8 cellular contexts compared by ENCODE assay signal in the genomic region with DNA sequence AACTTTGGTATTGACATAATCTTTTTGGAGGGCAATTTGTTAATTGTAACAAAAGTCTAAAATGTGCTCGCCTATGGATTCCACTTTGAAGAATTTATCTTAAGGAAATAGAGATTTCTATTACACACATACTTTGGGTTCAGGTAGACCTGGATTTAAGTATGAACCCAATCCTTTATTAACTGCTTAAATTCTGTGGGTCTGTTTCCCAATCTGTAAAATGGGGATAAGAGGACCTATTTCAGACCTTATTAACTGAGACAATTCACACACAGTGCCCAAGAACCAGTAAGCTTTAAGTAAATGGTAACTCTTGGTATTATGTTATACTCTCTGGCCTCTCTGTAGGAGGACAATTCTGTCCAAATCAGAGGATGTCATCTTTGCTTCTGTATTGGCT. TPM values are rescaled to one million over a fixed set of nuclear protein-coding genes. Genes with fewer than 3 reads are reported as not detected.
A peak's percentile ranks its signal among the peaks of the same experiment; 100 is the strongest.
DNase-seq lines count a peak whose midpoint lies in the region; ATAC-seq, FAIRE-seq and TF ChIP-seq lines count a peak whose summit lies in the region.

No MANE protein-coding gene starts in this region.

- peaks cover 19 to 49% (median 33%) of the 10 kb centered on the region in 4 donors for H3K4me1 Mint-ChIP-seq in CD4-positive, CD25-positive, alpha-beta regulatory T cell

- no peak for TF ChIP-seq RAD21 in H1 (IDR thresholded peaks at IDR 0.05 in 1 of 2, conservative IDR thresholded peaks at IDR 0.05 in 1 of 2; ENCODE audit: low read depth in 2 of 2, low read length in 2 of 2)

- H3K18ac ChIP-seq in H1 (ENCODE audit: extremely low read depth, low read length) = no peak overlapping the region
- H3K18ac ChIP-seq in neuronal stem cell (ENCODE audit: low read length) = no peak overlapping the region

- H3K27me3 ChIP-seq in CD4-positive, CD25-positive, alpha-beta regulatory T cell (ENCODE audit: control insufficient read depth, insufficient read depth, low read length) = peaks cover 2% of the 10 kb centered on the region
- H3K27me3 ChIP-seq in NT2/D1 (ENCODE audit: insufficient read depth, insufficient read length) = no peaks in the 10 kb centered on the region
- no peaks in the 10 kb centered on the region for H3K27me3 ChIP-seq in H1 (replicated peaks in 1 of 4; ENCODE audit: control insufficient read depth in 3 of 4, extremely low read depth in 1 of 4, insufficient read depth in 3 of 4, low read length in 3 of 4)
- no peaks in the 10 kb centered on the region for H3K27me3 ChIP-seq in neuronal stem cell (ENCODE audit: control insufficient read depth in 3 of 3, insufficient read depth in 3 of 3, low read depth in 1 of 3, low read length in 3 of 3)

- no peak for TF ChIP-seq POLR2A in H1 (IDR thresholded peaks at IDR 0.05; ENCODE audit: control extremely low read depth in 1 of 2, low read depth in 2 of 2, low read length in 2 of 2)

- H3K79me1 ChIP-seq in H1 (ENCODE audit: low read depth, low read length) (peaks cover 6% of the 10 kb centered on the region), neuronal stem cell (ENCODE audit: low read depth, low read length) (peaks cover 8% of the 10 kb centered on the region)

- H3K14ac ChIP-seq in H1 (ENCODE audit: insufficient read length) (no peak overlapping the region), neuronal stem cell (ENCODE audit: low read length) (no peak overlapping the region)

- H3K27ac Mint-ChIP-seq in CD4-positive, CD25-positive, alpha-beta regulatory T cell = peak overlapping the region; percentile 95 to 98 (median 98)

- H3K9me3 Mint-ChIP-seq in CD4-positive, CD25-positive, alpha-beta regulatory T cell = peaks cover 0 to 2% (median 0%) of the 10 kb centered on the region in 7 donors

- H3K9ac ChIP-seq in NT2/D1 (ENCODE audit: insufficient read length, low read depth) (peak overlapping the region; percentile 8), H1 (replicated peaks in 1 of 4; ENCODE audit: extremely low read depth in 1 of 4, low read depth in 3 of 4, low read length in 3 of 4) (no peak overlapping the region), neuronal stem cell (ENCODE audit: low read depth, low read length, poor library complexity) (no peak overlapping the region)

- H3K4me3 ChIP-seq in CD4-positive, CD25-positive, alpha-beta regulatory T cell (ENCODE audit: low read depth, low read length) = peak overlapping the region; percentile 86
- peak overlapping the region; percentile 37 for H3K4me3 ChIP-seq in NT2/D1 (ENCODE audit: insufficient read length, low read depth)
- peak overlapping the region; percentile 47 to 93 (median 64); a peak in 7 of 8 replicates for H3K4me3 ChIP-seq in H1 (ENCODE audit: extremely low read depth in 1 of 4, insufficient read depth in 2 of 4, low read depth in 3 of 4, low read length in 4 of 4)
- H3K4me3 ChIP-seq in neuronal stem cell (ENCODE audit: low read length in 2 of 2) = peak overlapping the region in 1 of 2 donors; percentile 84

- WGBS in H1 (ENCODE audit: extremely low coverage in 1 of 2, insufficient coverage in 1 of 2, insufficient read length in 1 of 2, insufficient replicate concordance in 2 of 2, low coverage in 1 of 2, low lambda C conversion rate in 2 of 2, missing lambda C conversion rate in 1 of 2), 2 experiments = 77% methylated on average over 1 of the region's 1 CpG; no CpG with 5 or more reads in 1 of the 2 experiments
- WGBS in neuronal stem cell (ENCODE audit: extremely low coverage in 2 of 2, insufficient read length in 2 of 2, insufficient replicate concordance in 1 of 2), 2 donors = no CpG with 5 or more reads among the region's 1 CpG

- H4K20me1 ChIP-seq in H1 (replicated peaks in 1 of 2; ENCODE audit: control insufficient read depth in 1 of 2, insufficient read depth in 2 of 2, low read length in 2 of 2) = peaks cover 0 to 10% of the 10 kb centered on the region in 2 experiments

- H4K91ac ChIP-seq in H1 (replicated peaks; ENCODE audit: insufficient read length, low read length) (no peak overlapping the region), neuronal stem cell (ENCODE audit: low read depth, low read length, poor library complexity) (no peak overlapping the region)

- H2BK15ac ChIP-seq in H1 (ENCODE audit: low read length) (no peak overlapping the region), neuronal stem cell (ENCODE audit: low read length) (no peak overlapping the region)

- peaks cover 20% of the 10 kb centered on the region for H3K27me3 Mint-ChIP-seq in CD4-positive, CD25-positive, alpha-beta regulatory T cell

- H3K36me3 ChIP-seq in CD4-positive, CD25-positive, alpha-beta regulatory T cell (ENCODE audit: control insufficient read depth, insufficient read depth, low read length) = peaks cover 18% of the 10 kb centered on the region
- H3K36me3 ChIP-seq in NT2/D1 (ENCODE audit: insufficient read depth, insufficient read length, low read length) = peaks cover 28% of the 10 kb centered on the region
- H3K36me3 ChIP-seq in H1 (ENCODE audit: control insufficient read depth in 2 of 4, insufficient read depth in 4 of 4, low read length in 3 of 4) = peaks cover 3 to 17% (median 13%) of the 10 kb centered on the region in 4 experiments; a peak in 7 of 8 replicates
- peaks cover 11 to 30% of the 10 kb centered on the region in 2 donors for H3K36me3 ChIP-seq in neuronal stem cell (replicated peaks in 1 of 2; ENCODE audit: control insufficient read depth in 2 of 2, insufficient read depth in 2 of 2, low read length in 2 of 2)

- TF ChIP-seq CTCF in H1 (IDR thresholded peaks at IDR 0.05; ENCODE audit: control extremely low read depth in 1 of 3, insufficient read depth in 1 of 3, low read depth in 1 of 3, low read length in 3 of 3) = no peak

- H2BK20ac ChIP-seq in H1 (ENCODE audit: low read length) = no peak overlapping the region

- H3K79me2 ChIP-seq in H1 (ENCODE audit: control insufficient read depth in 1 of 2, insufficient read depth in 2 of 2, low read length in 2 of 2) = peaks cover 0 to 13% of the 10 kb centered on the region in 2 experiments; a peak in 2 of 4 replicates

- peaks cover 10% of the 10 kb centered on the region; the same call in 1 of the 2 replicates for H3K23me2 ChIP-seq in H1 (ENCODE audit: low read depth, low read length)

- H2BK12ac ChIP-seq in H1 (ENCODE audit: low read depth, low read length) = no peak overlapping the region
- H2BK12ac ChIP-seq in neuronal stem cell (ENCODE audit: low read length) = no peak overlapping the region

- H3K56ac ChIP-seq in H1 (replicated peaks; ENCODE audit: insufficient read length, low read depth, low read length) = no peak overlapping the region

- no peak overlapping the region for H4K5ac ChIP-seq in H1 (ENCODE audit: insufficient read length, low read depth, low read length)

- no peak for FAIRE-seq in H1 (lab: Jason Lieb, UNC)

- H2BK5ac ChIP-seq in H1 (ENCODE audit: low read depth, low read length) (no peak overlapping the region), neuronal stem cell (ENCODE audit: low read length) (no peak overlapping the region)

- POLR2A ChIA-PET in H1 (lab: Charles Lee; ENCODE audit: partially characterized antibody) = no interaction called here

- H3K27ac ChIP-seq in CD4-positive, CD25-positive, alpha-beta regulatory T cell (ENCODE audit: insufficient read depth, low read length, poor library complexity, severe bottlenecking) = peak overlapping the region; percentile 89
- H3K27ac ChIP-seq in H1 (ENCODE audit: low read depth, low read length) = no peak overlapping the region
- peak overlapping the region; percentile 73 for H3K27ac ChIP-seq in neuronal stem cell (replicated peaks; ENCODE audit: low read length)

- H3K23ac ChIP-seq in H1 (ENCODE audit: insufficient read length) (no peak overlapping the region), neuronal stem cell (ENCODE audit: low read depth, low read length, poor library complexity) (no peak overlapping the region)

- H3K36me3 Mint-ChIP-seq in CD4-positive, CD25-positive, alpha-beta regulatory T cell = peaks cover 24% of the 10 kb centered on the region

- no peak for TF ChIP-seq EP300 in H1 (IDR thresholded peaks at IDR 0.05; ENCODE audit: borderline replicate concordance in 1 of 2, low read depth in 2 of 2, low read length in 2 of 2)

- no peaks in the 10 kb centered on the region for H3K9me3 ChIP-seq in CD4-positive, CD25-positive, alpha-beta regulatory T cell (ENCODE audit: control insufficient read depth in 2 of 2, low read length in 2 of 2)
- H3K9me3 ChIP-seq in NT2/D1 (ENCODE audit: insufficient read depth, low read length) (no peaks in the 10 kb centered on the region), H1 (ENCODE audit: insufficient read depth in 2 of 2, low read depth in 1 of 2, low read length in 1 of 2) (no peaks in the 10 kb centered on the region), neuronal stem cell (replicated peaks in 1 of 2; ENCODE audit: control insufficient read depth in 2 of 2, insufficient read depth in 1 of 2, low read depth in 1 of 2, low read length in 2 of 2) (peaks cover 0 to 2% of the 10 kb centered on the region in 2 donors)

- H3K4me1 ChIP-seq in CD4-positive, CD25-positive, alpha-beta regulatory T cell (ENCODE audit: control insufficient read depth, insufficient read depth, low read length, poor library complexity, severe bottlenecking) = peaks cover 33% of the 10 kb centered on the region
- H3K4me1 ChIP-seq in NT2/D1 (ENCODE audit: insufficient read depth, insufficient read length) = peaks cover 2% of the 10 kb centered on the region
- H3K4me1 ChIP-seq in H1 (replicated peaks in 1 of 4; ENCODE audit: control insufficient read depth in 3 of 4, insufficient read depth in 4 of 4, low read length in 3 of 4) = peaks cover 0 to 5% (median 4%) of the 10 kb centered on the region in 4 experiments; a peak in 4 of 7 replicates
- H3K4me1 ChIP-seq in neuronal stem cell (ENCODE audit: control insufficient read depth in 2 of 2, insufficient read depth in 1 of 2, low read depth in 1 of 2, low read length in 2 of 2) = peaks cover 4 to 6% of the 10 kb centered on the region in 2 donors

- H4K8ac ChIP-seq in H1 (ENCODE audit: extremely low read depth, insufficient read depth, low read length) (no peak overlapping the region), neuronal stem cell (ENCODE audit: low read depth, low read length) (no peak overlapping the region)

- H2BK120ac ChIP-seq in H1 (replicated peaks; ENCODE audit: low read depth, low read length) (no peak overlapping the region), neuronal stem cell (ENCODE audit: low read depth, low read length) (no peak overlapping the region)

- ATAC-seq in CD4-positive, CD25-positive, alpha-beta regulatory T cell (ENCODE audit: low read depth in 2 of 2) = no peak
- ATAC-seq in HG02763 (IDR thresholded peaks at IDR 0.05; ENCODE audit: unreplicated experiment) = no peak
- ATAC-seq in HG03095 (IDR thresholded peaks at IDR 0.05; ENCODE audit: unreplicated experiment) = no peak

- no peak overlapping the region for H2AK5ac ChIP-seq in H1 (ENCODE audit: low read depth, low read length)
- H2AK5ac ChIP-seq in neuronal stem cell (ENCODE audit: low read depth, low read length) = no peak overlapping the region

- CTCF ChIA-PET in H1 (lab: Charles Lee; ENCODE audit: partially characterized antibody) = interaction anchor here (0.7 to 3.7 kb wide), 6 partner anchors 11 to 86 kb away, joined by 3 to 29 read pairs (median 4); no protein-coding TSS in a partner anchor

- no peak for DNase-seq in CD4-positive, CD25-positive, alpha-beta regulatory T cell
- no peak for DNase-seq in NT2/D1 (ENCODE audit: low read depth, low spot score)
- no peak for DNase-seq in H1 (ENCODE audit: low read depth in 1 of 2, low spot score in 2 of 2)
- no peak for DNase-seq in neuronal stem cell (ENCODE audit: low spot score)
- no peak for DNase-seq in H4 (ENCODE audit: low spot score)
- DNase-seq in NCI-H2196 treated with DMSO at 0.1 percent for 48 hours (lab: John Stamatoyannopoulos, UW; ENCODE audit: unreplicated experiment) = no peak

- H3K4ac ChIP-seq in H1 (replicated peaks; ENCODE audit: insufficient read length, low read depth, low read length) (no peak overlapping the region), neuronal stem cell (ENCODE audit: low read length) (no peak overlapping the region)

- H2AFZ ChIP-seq in H1 (ENCODE audit: low read length) (peak overlapping the region; percentile 97), neuronal stem cell (ENCODE audit: low read length) (peak overlapping the region; percentile 83)

- peak overlapping the region; percentile 95 to 100 (median 99) for H3K4me3 Mint-ChIP-seq in CD4-positive, CD25-positive, alpha-beta regulatory T cell

- peak overlapping the region; percentile 83 to 96 for H3K4me2 ChIP-seq in H1 (ENCODE audit: insufficient read depth in 1 of 2, low read depth in 2 of 2, low read length in 2 of 2)
- peak overlapping the region; percentile 41 for H3K4me2 ChIP-seq in neuronal stem cell (ENCODE audit: insufficient read depth, low read length, poor library complexity, severe bottlenecking)

RNA-seq across cellular contexts. Expression of a gene that starts 0.8 kb away (rescaled TPM):
- 24.2 TPM for total RNA-seq in CD4-positive, CD25-positive, alpha-beta regulatory T cell
- polyA plus RNA-seq in CD4-positive, CD25-positive, alpha-beta regulatory T cell = 10 to 100 TPM; 39.9 to 61.6 (median 49.8) TPM
- 42.6 and 51.4 TPM in 2 replicates for total RNA-seq in H1 (2021; fragmentation: NEBNext Ultra II Directional; extraction: Animal tissue kit (Norgen Biotek cat#: 25700))
- polyA plus RNA-seq in H1 (2011; rRNA removed) = 59.7 and 79.9 TPM in 2 replicates
- polyA plus RNA-seq in H1 (2011; cell fraction: cytosol; rRNA removed) = 85.4 TPM
- polyA plus RNA-seq in H1 (2011; cell fraction: nucleus; rRNA removed) = 64.5 TPM
- polyA plus RNA-seq in H1 (2012, experiment 1 of 2) = 48.8 to 54.9 TPM (median 53.1 TPM) in 4 replicates
- 20.3 TPM for polyA plus RNA-seq in H1 (2012, experiment 2 of 2)
- polyA plus RNA-seq in H1 (2013, experiment 1 of 2) = 27.6 TPM
- polyA plus RNA-seq in H1 (2013, experiment 2 of 2) = 25.4 TPM
- polyA minus RNA-seq in H1 (2011; rRNA and poly(A)+ RNA removed) = 57.0 and 65.4 TPM in 2 replicates
- 31.3 TPM for polyA minus RNA-seq in H1 (2011; cell fraction: cytosol; rRNA and poly(A)+ RNA removed)
- 24.0 TPM for polyA minus RNA-seq in H1 (2011; cell fraction: nucleus; rRNA and poly(A)+ RNA removed)
- polyA plus RNA-seq in neuronal stem cell (2013, experiment 1 of 2) = 27.5 TPM
- polyA plus RNA-seq in neuronal stem cell (2013, experiment 2 of 2) = 27.3 TPM
- total RNA-seq in H4 (2014; rRNA removed; shearing (Covaris generic)) = 51.0 and 90.5 TPM in 2 replicates

RNA-seq across cellular contexts. Expression of a gene that starts 46.5 kb away (rescaled TPM):
- not detected for total RNA-seq in CD4-positive, CD25-positive, alpha-beta regulatory T cell
- under 1 TPM in 1 of 4 donors, not detected in 3; 0.44 TPM for polyA plus RNA-seq in CD4-positive, CD25-positive, alpha-beta regulatory T cell
- 3.9 and 4.1 TPM in 2 replicates for total RNA-seq in H1 (2021; fragmentation: NEBNext Ultra II Directional; extraction: Animal tissue kit (Norgen Biotek cat#: 25700))
- polyA plus RNA-seq in H1 (2011; rRNA removed) = 2.1 and 2.8 TPM in 2 replicates
- 2.3 TPM for polyA plus RNA-seq in H1 (2011; cell fraction: cytosol; rRNA removed)
- polyA plus RNA-seq in H1 (2011; cell fraction: nucleus; rRNA removed) = 4.3 TPM
- polyA plus RNA-seq in H1 (2012, experiment 1 of 2) = 2.1 to 3.3 TPM (median 2.9 TPM) in 4 replicates
- polyA plus RNA-seq in H1 (2012, experiment 2 of 2) = 2.8 TPM
- polyA plus RNA-seq in H1 (2013, experiment 1 of 2) = 2.9 TPM
- polyA plus RNA-seq in H1 (2013, experiment 2 of 2) = 3.1 TPM
- polyA minus RNA-seq in H1 (2011; rRNA and poly(A)+ RNA removed) = 1.2 and 1.7 TPM in 2 replicates
- 4.0 TPM for polyA minus RNA-seq in H1 (2011; cell fraction: cytosol; rRNA and poly(A)+ RNA removed)
- 8.7 TPM for polyA minus RNA-seq in H1 (2011; cell fraction: nucleus; rRNA and poly(A)+ RNA removed)
- polyA plus RNA-seq in neuronal stem cell (2013, experiment 1 of 2) = 0.53 TPM
- 0.69 TPM for polyA plus RNA-seq in neuronal stem cell (2013, experiment 2 of 2)
- 2.6 and 3.1 TPM in 2 replicates for total RNA-seq in H4 (2014; rRNA removed; shearing (Covaris generic))

RNA-seq across cellular contexts. Expression of a gene that starts 49.4 kb away (rescaled TPM):
- 18.9 TPM for total RNA-seq in CD4-positive, CD25-positive, alpha-beta regulatory T cell
- polyA plus RNA-seq in CD4-positive, CD25-positive, alpha-beta regulatory T cell = 10 to 100 TPM in 2 of 4 donors, 1 to 10 TPM in 2; 7.2 to 14.8 (median 10.9) TPM
- 19.1 and 20.1 TPM in 2 replicates for total RNA-seq in H1 (2021; fragmentation: NEBNext Ultra II Directional; extraction: Animal tissue kit (Norgen Biotek cat#: 25700))
- polyA plus RNA-seq in H1 (2011; rRNA removed) = 5.0 and 9.3 TPM in 2 replicates
- 9.3 TPM for polyA plus RNA-seq in H1 (2011; cell fraction: cytosol; rRNA removed)
- polyA plus RNA-seq in H1 (2011; cell fraction: nucleus; rRNA removed) = 16.9 TPM
- polyA plus RNA-seq in H1 (2012, experiment 1 of 2) = 12.4 to 14.4 TPM (median 13.4 TPM) in 4 replicates
- 0.34 TPM for polyA plus RNA-seq in H1 (2012, experiment 2 of 2)
- 6.6 TPM for polyA plus RNA-seq in H1 (2013, experiment 1 of 2)
- 6.4 TPM for polyA plus RNA-seq in H1 (2013, experiment 2 of 2)
- 27.9 and 40.3 TPM in 2 replicates for polyA minus RNA-seq in H1 (2011; rRNA and poly(A)+ RNA removed)
- polyA minus RNA-seq in H1 (2011; cell fraction: cytosol; rRNA and poly(A)+ RNA removed) = 11.4 TPM
- polyA minus RNA-seq in H1 (2011; cell fraction: nucleus; rRNA and poly(A)+ RNA removed) = 27.9 TPM
- polyA plus RNA-seq in neuronal stem cell (2013, experiment 1 of 2) = 7.5 TPM
- polyA plus RNA-seq in neuronal stem cell (2013, experiment 2 of 2) = 6.7 TPM
- total RNA-seq in H4 (2014; rRNA removed; shearing (Covaris generic)) = 6.6 and 11.8 TPM in 2 replicates
